In the genomic region with DNA sequence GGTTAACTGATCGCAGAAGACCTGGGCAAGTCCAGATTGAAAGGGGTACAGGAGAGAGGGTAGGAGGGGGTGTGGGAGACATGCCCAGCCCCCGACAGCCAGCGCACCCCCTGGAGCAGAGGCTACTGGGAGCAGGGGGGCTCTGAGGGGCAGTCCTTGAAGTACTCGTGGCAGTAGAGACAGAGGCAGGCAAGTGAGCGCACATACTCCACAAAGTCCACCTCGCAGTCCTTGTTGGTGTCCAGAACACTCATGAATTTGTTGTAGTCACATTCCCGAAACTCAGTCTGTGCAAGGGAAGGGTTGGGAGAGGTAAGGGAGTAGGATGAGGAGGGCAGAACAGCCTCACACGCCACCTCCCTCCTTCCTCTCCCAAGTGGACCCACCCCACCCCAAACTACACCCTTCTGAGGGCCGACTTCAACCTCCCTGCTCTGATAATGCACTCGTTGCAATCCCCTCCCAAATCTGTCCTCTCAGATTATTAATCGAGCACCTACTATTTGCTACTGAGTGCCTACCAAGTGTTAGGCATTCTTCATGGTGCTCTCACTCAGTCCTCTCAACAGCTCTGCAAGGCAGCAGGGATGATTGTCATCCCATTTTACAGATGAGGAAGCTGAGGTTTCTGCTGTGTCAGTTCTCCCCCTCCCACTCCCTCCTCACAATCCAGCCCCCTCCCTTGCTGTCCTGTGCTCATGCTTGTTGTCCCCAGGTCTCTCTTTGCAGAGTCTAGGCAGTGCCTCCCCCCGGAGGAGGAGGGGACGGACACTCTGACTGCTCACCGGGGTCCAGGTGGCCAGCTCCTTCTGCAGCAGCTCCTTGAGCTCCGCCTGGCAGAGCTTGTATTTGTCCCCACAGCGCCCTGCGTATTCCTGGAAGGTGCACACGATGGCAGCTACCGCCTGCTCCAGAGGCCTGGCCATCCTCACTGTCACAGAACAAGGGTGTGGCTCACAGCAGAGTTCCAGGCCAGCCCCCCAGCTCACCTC, we compare ENCODE assay signal across 15 cellular contexts. TPM values are rescaled to one million over a fixed set of nuclear protein-coding genes. Genes with fewer than 3 reads are reported as not detected.
DNase-seq lines count a peak whose midpoint lies in the region; ATAC-seq and TF ChIP-seq lines count a peak whose summit lies in the region.
"Had no signal": no experiment of that assay in that cellular context is flagged by ENCODE, and none has a peak within 500 bp of the region (broad histone marks: within the 10 kb centered on the region; RNA-seq: fewer than 3 reads in every experiment).

No MANE protein-coding gene starts in this region.

- H3T11ph ChIP-seq in H9 (ENCODE audit: low read length): no peak overlapping the region

- no peaks in the 10 kb centered on the region; a peak in 1 of 7 replicates for H3K36me3 Mint-ChIP-seq in H9 (ENCODE audit: insufficient read depth in 1 of 3, low read depth in 3 of 3)

- no peak overlapping the region for H4K8ac ChIP-seq in H9 (replicated peaks; ENCODE audit: insufficient read length, low read depth, low read length)
- no peak overlapping the region for H4K8ac ChIP-seq in neuronal stem cell (ENCODE audit: low read depth, low read length)

- no peak overlapping the region; a peak in 1 of 5 replicates for H3K4me3 Mint-ChIP-seq in H9

- POLR2A ChIA-PET in A673 (lab: Charles Lee; ENCODE audit: low non-redundant PET): interaction anchor here (0.7 kb wide), 1 partner anchor 86 kb away, joined by 3 read pairs; no protein-coding TSS in a partner anchor

- H2BK12ac ChIP-seq in H9 (ENCODE audit: insufficient read length, low read depth, low read length): no peak overlapping the region
- H2BK12ac ChIP-seq in neuronal stem cell (ENCODE audit: low read length): peak overlapping the region; percentile 79

- in situ Hi-C loops in mammary epithelial cell (cut with MboI; ENCODE audit: low sequenced_read_pairs in 2 of 2): loop anchor here in 1 of 2 donors (25.0 kb wide), 1 partner anchor 439 kb away; the partner anchor contains the start of genes JTB, RAB13 and RPS27

- H3K14ac ChIP-seq in H9 (ENCODE audit: insufficient read depth, low read length) (no peak overlapping the region), neuronal stem cell (ENCODE audit: low read length) (peak overlapping the region; percentile 38)

- H2BK120ac ChIP-seq in H9 (ENCODE audit: low read depth, low read length, poor library complexity, severe bottlenecking) (no peak overlapping the region), neuronal stem cell (ENCODE audit: low read depth, low read length) (peak overlapping the region; percentile 90)

- H2BK15ac ChIP-seq in H9 (ENCODE audit: low read depth, low read length) (no peak overlapping the region), neuronal stem cell (ENCODE audit: low read length) (peak overlapping the region; percentile 77)

- H2BK20ac ChIP-seq in H9 (ENCODE audit: low read depth, low read length, poor library complexity, severe bottlenecking): no peak overlapping the region

- H3K23me2 ChIP-seq in H9 (ENCODE audit: insufficient read length, low read depth, low read length, poor library complexity, severe bottlenecking): no peaks in the 10 kb centered on the region

- no peak for TF ChIP-seq CTCF in A673 (conservative IDR thresholded peaks at IDR 0.05; ENCODE audit: low read depth, low read length)
- TF ChIP-seq CTCF in H9 (conservative IDR thresholded peaks at IDR 0.05): no peak
- no peak for TF ChIP-seq CTCF in mammary epithelial cell (conservative IDR thresholded peaks at IDR 0.05 in 1 of 2, IDR thresholded peaks at IDR 0.05 in 1 of 2; ENCODE audit: extremely low read depth in 1 of 2, insufficient read depth in 1 of 2, low read depth in 1 of 2, low read length in 2 of 2)

- ATAC-seq in HG03039 (IDR thresholded peaks at IDR 0.05; ENCODE audit: unreplicated experiment): no peak

- H3K79me2 ChIP-seq in H9 (ENCODE audit: insufficient read depth, low read length): no peaks in the 10 kb centered on the region
- no peaks in the 10 kb centered on the region for H3K79me2 ChIP-seq in mammary epithelial cell (ENCODE audit: insufficient read depth, low read length)

- H3K18ac ChIP-seq in H9 (ENCODE audit: insufficient read length, low read depth, low read length) (no peak overlapping the region), neuronal stem cell (ENCODE audit: low read length) (peak overlapping the region; percentile 91)

- no peaks in the 10 kb centered on the region for H3K9me3 ChIP-seq in A673 (ENCODE audit: low read depth, low read length, poor library complexity, severe bottlenecking)
- no peaks in the 10 kb centered on the region for H3K9me3 ChIP-seq in H9 (ENCODE audit: control insufficient read depth, low read depth, low read length)
- H3K9me3 ChIP-seq in mammary epithelial cell (replicated peaks; ENCODE audit: insufficient read depth, low read length): no peaks in the 10 kb centered on the region
- no peaks in the 10 kb centered on the region for H3K9me3 ChIP-seq in neuronal stem cell (replicated peaks in 1 of 2; ENCODE audit: control insufficient read depth in 2 of 2, insufficient read depth in 1 of 2, low read depth in 1 of 2, low read length in 2 of 2)

- no peak overlapping the region for H4K5ac ChIP-seq in H9 (ENCODE audit: insufficient read length, low read depth, low read length)

- H3K9ac ChIP-seq in H9 (ENCODE audit: extremely low read depth, insufficient read length, low read length): no peak overlapping the region
- no peak overlapping the region for H3K9ac ChIP-seq in mammary epithelial cell (ENCODE audit: insufficient read depth, low read length)
- H3K9ac ChIP-seq in neuronal stem cell (ENCODE audit: low read depth, low read length, poor library complexity): no peak overlapping the region
- H3K9ac ChIP-seq: KMS-11 had no signal

- no peaks in the 10 kb centered on the region for H3K9me3 Mint-ChIP-seq in H9

- H3K4ac ChIP-seq in H9 (ENCODE audit: low read depth, low read length) (no peak overlapping the region), neuronal stem cell (ENCODE audit: low read length) (peak overlapping the region; percentile 77)

- CTCF ChIA-PET in A673 (lab: Charles Lee): no interaction called here
- CTCF ChIA-PET in mammary epithelial cell (lab: Charles Lee; ENCODE audit: low non-redundant PET): no interaction called here

- H3K4me1 ChIP-seq in A673 (ENCODE audit: insufficient read depth, low read length, poor library complexity, severe bottlenecking) (peaks cover 49% of the 10 kb centered on the region), H9 (ENCODE audit: insufficient read depth, low read length) (peaks cover 6% of the 10 kb centered on the region; the same call in 1 of the 2 replicates), mammary epithelial cell (ENCODE audit: insufficient read depth, low read length) (peaks cover 72% of the 10 kb centered on the region), neuronal stem cell (ENCODE audit: control insufficient read depth in 2 of 2, insufficient read depth in 1 of 2, low read depth in 1 of 2, low read length in 2 of 2) (peaks cover 13 to 32% of the 10 kb centered on the region in 2 donors)

- H3K56ac ChIP-seq in H9 (ENCODE audit: insufficient read length, low read depth, low read length): no peak overlapping the region

- H3K4me2 ChIP-seq in H9 (ENCODE audit: insufficient read depth, insufficient read length, low read length): no peak overlapping the region
- H3K4me2 ChIP-seq in mammary epithelial cell (ENCODE audit: insufficient read depth, low read depth, low read length): no peak overlapping the region
- H3K4me2 ChIP-seq in neuronal stem cell (ENCODE audit: insufficient read depth, low read length, poor library complexity, severe bottlenecking): no peak overlapping the region
- H3K4me2 ChIP-seq: KMS-11 had no signal

- H3K27ac ChIP-seq in A673 (ENCODE audit: low read depth, low read length, poor library complexity, severe bottlenecking): peak overlapping the region; percentile 64
- H3K27ac ChIP-seq in H9 (ENCODE audit: insufficient read length, low read depth, low read length): no peak overlapping the region
- H3K27ac ChIP-seq in mammary epithelial cell (ENCODE audit: insufficient read depth, low read depth, low read length): no peak overlapping the region
- no peak overlapping the region for H3K27ac ChIP-seq in neuronal stem cell (replicated peaks; ENCODE audit: low read length)
- H3K27ac ChIP-seq: C4-2B, KMS-11 had no signal

- H3K27me3 Mint-ChIP-seq in H9 (ENCODE audit: low read depth): peaks cover 1% of the 10 kb centered on the region

- no peak for DNase-seq in A673 (ENCODE audit: low spot score)
- DNase-seq in H9: peak; percentile 28
- peak; percentile 12 for DNase-seq in mammary epithelial cell
- DNase-seq in neuronal stem cell (ENCODE audit: low spot score): no peak
- no peak for DNase-seq in ecto neural progenitor cell (ENCODE audit: low spot score)
- DNase-seq in NCI-H526 (lab: John Stamatoyannopoulos, UW): no peak
- no peak for DNase-seq in NCI-H2171 treated with DMSO at 0.1 percent for 48 hours (lab: John Stamatoyannopoulos, UW)
- DNase-seq: activated CD4-positive, alpha-beta T cell treated with anti-CD3 and anti-CD28 coated beads for 1 hour; activated naive CD4-positive, alpha-beta T cell treated with Interleukin-2 at 50 U/mL for 16 hours; NCI-H2171; substantia nigra had no signal

- no peaks in the 10 kb centered on the region for H3K79me1 ChIP-seq in H9 (ENCODE audit: insufficient read depth, low read depth, low read length, poor library complexity, severe bottlenecking)
- no peaks in the 10 kb centered on the region for H3K79me1 ChIP-seq in neuronal stem cell (ENCODE audit: low read depth, low read length)

- no peak overlapping the region for H2BK5ac ChIP-seq in H9 (ENCODE audit: insufficient read length, low read length)
- H2BK5ac ChIP-seq in neuronal stem cell (ENCODE audit: low read length): peak overlapping the region; percentile 89

- intact Hi-C loops in A673 (cut with micrococcal nuclease; ENCODE audit: unreplicated experiment): no loop called here
- intact Hi-C loops in mammary epithelial cell (cut with micrococcal nuclease): no loop called here

- BruUV-seq in A673 (replicated peaks; lab: Mats Ljungman, UMichigan) (no TSS peak), mammary epithelial cell (replicated peaks; lab: Mats Ljungman, UMichigan) (TSS peak; percentile 5)

- no peak overlapping the region for H2AK5ac ChIP-seq in H9 (ENCODE audit: insufficient read length, low read length)
- peak overlapping the region; percentile 76 for H2AK5ac ChIP-seq in neuronal stem cell (ENCODE audit: low read depth, low read length)

- dilution Hi-C loops in mammary epithelial cell (cut with HindIII; ENCODE audit: low sequenced_read_pairs): no loop called here

- peaks cover 54 to 66% of the 10 kb centered on the region in 2 experiments for H3K4me1 Mint-ChIP-seq in H9

- H4K91ac ChIP-seq in H9 (ENCODE audit: insufficient read length, low read depth, low read length) (no peak overlapping the region), neuronal stem cell (ENCODE audit: low read depth, low read length, poor library complexity) (no peak overlapping the region)

- peak overlapping the region in 1 of 3 experiments; percentile 83; a peak in 1 of 7 replicates for H3K27ac Mint-ChIP-seq in H9

- no CpG with 5 or more reads among the region's 19 CpGs for WGBS in H9 (ENCODE audit: extremely low coverage, insufficient read length, low lambda C conversion rate)
- WGBS in mammary epithelial cell (ENCODE audit: low coverage, missing lambda C conversion rate): 100% methylated on average over 8 of the region's 19 CpGs
- no CpG with 5 or more reads among the region's 19 CpGs for WGBS in neuronal stem cell (ENCODE audit: extremely low coverage in 2 of 2, insufficient read length in 2 of 2, insufficient replicate concordance in 1 of 2), 2 donors

- H4K20me1 ChIP-seq in H9 (ENCODE audit: control insufficient read depth, insufficient read depth, insufficient read length) (no peaks in the 10 kb centered on the region), mammary epithelial cell (ENCODE audit: insufficient read depth, low read length) (no peaks in the 10 kb centered on the region)

- H3K23ac ChIP-seq in H9 (ENCODE audit: insufficient read length, low read depth, low read length): no peak overlapping the region
- peak overlapping the region; percentile 47 for H3K23ac ChIP-seq in neuronal stem cell (ENCODE audit: low read depth, low read length, poor library complexity)

- H2AFZ ChIP-seq in H9 (ENCODE audit: low read length) (no peak overlapping the region), mammary epithelial cell (ENCODE audit: low read depth, low read length) (no peak overlapping the region), neuronal stem cell (ENCODE audit: low read length) (peak overlapping the region; percentile 76)

- H3K27me3 ChIP-seq in A673 (replicated peaks; ENCODE audit: insufficient read depth, low read depth, low read length, poor library complexity) (no peaks in the 10 kb centered on the region), H9 (ENCODE audit: insufficient read depth, low read length) (no peaks in the 10 kb centered on the region), mammary epithelial cell (ENCODE audit: insufficient read depth, low read length) (no peaks in the 10 kb centered on the region), neuronal stem cell (ENCODE audit: control insufficient read depth in 3 of 3, insufficient read depth in 3 of 3, low read depth in 1 of 3, low read length in 3 of 3) (peaks cover 0 to 37% (median 0%) of the 10 kb centered on the region in 3 experiments)

- H3K4me3 ChIP-seq in A673 (ENCODE audit: low read depth, low read length, poor library complexity, severe bottlenecking): no peak overlapping the region
- no peak overlapping the region for H3K4me3 ChIP-seq in mammary epithelial cell (replicated peaks in 1 of 3; ENCODE audit: insufficient read depth in 1 of 3, low read depth in 2 of 3, low read length in 3 of 3)
- no peak overlapping the region for H3K4me3 ChIP-seq in neuronal stem cell (ENCODE audit: low read length in 2 of 2)

- H3K36me3 ChIP-seq in A673 (ENCODE audit: insufficient read depth, low read length, poor library complexity, severe bottlenecking) (no peaks in the 10 kb centered on the region), mammary epithelial cell (ENCODE audit: insufficient read depth, low read length) (peaks cover 12% of the 10 kb centered on the region), neuronal stem cell (replicated peaks in 1 of 2; ENCODE audit: control insufficient read depth in 2 of 2, insufficient read depth in 2 of 2, low read length in 2 of 2) (no peaks in the 10 kb centered on the region)

RNA-seq across cellular contexts. Expression of gene S100A3, which starts 1.2 kb away (rescaled TPM):
- 0.61 and 0.99 TPM in 2 replicates for total RNA-seq in A673 (2021)
- not detected in 2 replicates for total RNA-seq in H9 (2021)
- total RNA-seq in mammary epithelial cell: 10 to 100 TPM in 1 of 2 donors, 1 to 10 TPM in 1; 3.5 to 58.6 TPM
- polyA plus RNA-seq in mammary epithelial cell: 46.1 TPM
- 17.4 TPM for polyA minus RNA-seq in mammary epithelial cell
- 0.07 TPM for polyA plus RNA-seq in neuronal stem cell (2013, experiment 1 of 2)
- 0.15 TPM for polyA plus RNA-seq in neuronal stem cell (2013, experiment 2 of 2)
- total RNA-seq: liver had no signal
- polyA plus RNA-seq: liver had no signal

RNA-seq across cellular contexts. Expression of gene S100A4, which starts 2.2 kb away (rescaled TPM):
- total RNA-seq in A673 (2021) (17.8 and 20.0 TPM in 2 replicates), H9 (2021) (9.0 and 9.3 TPM in 2 replicates), mammary epithelial cell (1 to 10 TPM; 4.3 to 9.9 TPM)
- 24.2 TPM for polyA plus RNA-seq in mammary epithelial cell
- polyA minus RNA-seq in mammary epithelial cell: not detected
- polyA plus RNA-seq in neuronal stem cell (2013, experiment 1 of 2): 51.2 TPM
- 52.2 TPM for polyA plus RNA-seq in neuronal stem cell (2013, experiment 2 of 2)

RNA-seq across cellular contexts. Expression of gene S100A5, which starts 7.1 kb away (rescaled TPM):
- total RNA-seq in A673 (2021) (not detected in 2 replicates), H9 (2021) (not detected in 2 replicates), mammary epithelial cell (not detected)
- 0.34 TPM for polyA plus RNA-seq in mammary epithelial cell
- polyA minus RNA-seq in mammary epithelial cell: not detected
- not detected for polyA plus RNA-seq in neuronal stem cell (2013, experiment 1 of 2)
- polyA plus RNA-seq in neuronal stem cell (2013, experiment 2 of 2): not detected
- total RNA-seq: liver had no signal
- polyA plus RNA-seq: liver had no signal

RNA-seq across cellular contexts. Expression of gene S100A6, which starts 12.1 kb away (rescaled TPM):
- total RNA-seq in A673 (2021) (73.6 and 106 TPM in 2 replicates), H9 (2021) (not detected in 2 replicates), mammary epithelial cell (1,000 to 10,000 TPM; 1,155 to 2,455 TPM)
- polyA plus RNA-seq in mammary epithelial cell: 2,730 TPM
- polyA minus RNA-seq in mammary epithelial cell: 719 TPM
- polyA plus RNA-seq in neuronal stem cell (2013, experiment 1 of 2): 17.2 TPM
- 17.4 TPM for polyA plus RNA-seq in neuronal stem cell (2013, experiment 2 of 2)

RNA-seq across cellular contexts. Expression of gene S100A2, which starts 17.8 kb away (rescaled TPM):
- 2.4 and 4.5 TPM in 2 replicates for total RNA-seq in A673 (2021)
- total RNA-seq in H9 (2021): 0.57 and 0.92 TPM in 2 replicates
- over 10,000 TPM in 1 of 2 donors, 1,000 to 10,000 TPM in 1; 2,255 to 12,622 TPM for total RNA-seq in mammary epithelial cell
- polyA plus RNA-seq in mammary epithelial cell: 15,689 TPM
- polyA minus RNA-seq in mammary epithelial cell: 4,465 TPM
- polyA plus RNA-seq in neuronal stem cell (2013, experiment 1 of 2): 0.86 TPM
- polyA plus RNA-seq in neuronal stem cell (2013, experiment 2 of 2): 0.73 TPM
- total RNA-seq: liver had no signal

Comparison
In these comparisons a context has a peak if more than half of its experiments do, and no peak if none do; other contexts are left out.
1. DNase-seq: peak in H9 (single experiment) and mammary epithelial cell (single experiment); none in A673 (single experiment), neuronal stem cell (single experiment), ecto neural progenitor cell (single experiment), NCI-H526 (0 of 2) and NCI-H2171 treated with DMSO at 0.1 percent for 48 hours (single experiment).